In genomic region chr11:289706-290620, GRCh38 we compare ENCODE assay signal across 9 cellular contexts. TPM values are rescaled to one million over a fixed set of nuclear protein-coding genes. Genes with fewer than 3 reads are reported as not detected.
DNase-seq lines count a peak whose midpoint lies in the region; ATAC-seq and TF ChIP-seq lines count a peak whose summit lies in the region.
"Had no signal": no experiment of that assay in that cellular context is flagged by ENCODE, and none has a peak within 500 bp of the region (broad histone marks: within the 10 kb centered on the region; RNA-seq: fewer than 3 reads in every experiment).

No MANE protein-coding gene starts in this region.

- H2AFZ ChIP-seq in SK-N-SH (ENCODE audit: low read depth) = no peak overlapping the region

- DNase-seq in SK-N-SH = peak; percentile 37
- no peak for DNase-seq in activated T-helper 2 cell treated with anti-CD3 and anti-CD28 coated beads, Interferon-gamma antibody, Interleukin-2, Interleukin-4, amounts not matched to agents 10 μg/mL and 5 μg/mL and 100 μg/mL, durations not matched to agents 14 hours and 24 hours and 36 hours (ENCODE audit: low spot score)
- no peak for DNase-seq in ACHN
- DNase-seq in NCI-H510A (lab: John Stamatoyannopoulos, UW) = no peak

- H3K27ac ChIP-seq in SK-N-SH (ENCODE audit: low read depth in 2 of 2, low read length in 1 of 2) (no peak overlapping the region), iPS-20b (ENCODE audit: low read length) (no peak overlapping the region), subcutaneous abdominal adipose tissue (ENCODE audit: low read depth, low read length) (no peak overlapping the region)

- H3K27me3 ChIP-seq in SK-N-SH (ENCODE audit: insufficient read depth) = no peaks in the 10 kb centered on the region
- H3K27me3 ChIP-seq in iPS-20b (ENCODE audit: insufficient read depth, low read length) = peaks cover 19% of the 10 kb centered on the region
- H3K27me3 ChIP-seq in subcutaneous abdominal adipose tissue (ENCODE audit: control insufficient read depth in 5 of 5, insufficient read depth in 4 of 5, low read length in 5 of 5) = peaks cover 0 to 22% (median 7%) of the 10 kb centered on the region in 5 donors

- no peak for TF ChIP-seq CTCF in SK-N-SH (IDR thresholded peaks at IDR 0.05)

- POLR2A ChIA-PET in SK-N-SH (lab: Yijun Ruan, JAX) = no interaction called here

- in situ Hi-C loops in ACHN (cut with HindIII; ENCODE audit: low pct_ligation_motif_present, low pct_unique_long_range_greater_than_20kb, low sequenced_read_pairs) = no loop called here

- H3K9me3 ChIP-seq in SK-N-SH (no peaks in the 10 kb centered on the region), iPS-20b (ENCODE audit: insufficient read depth, low read depth, low read length) (no peaks in the 10 kb centered on the region), subcutaneous abdominal adipose tissue (ENCODE audit: control insufficient read depth in 5 of 5, low read length in 5 of 5) (no peaks in the 10 kb centered on the region)

- TF ChIP-seq EP300 in SK-N-SH (IDR thresholded peaks at IDR 0.05; ENCODE audit: borderline replicate concordance in 1 of 2, low read depth in 1 of 2, low read length in 1 of 2) = no peak

- H3K4me1 ChIP-seq in SK-N-SH (ENCODE audit: control insufficient read depth in 1 of 2, insufficient read depth in 2 of 2, low read depth in 1 of 2, low read length in 1 of 2) (peaks cover 0 to 9% of the 10 kb centered on the region in 2 experiments; a peak in 1 of 4 replicates), iPS-20b (ENCODE audit: insufficient read depth, low read length) (peaks cover 3% of the 10 kb centered on the region; the same call in 1 of the 2 replicates), subcutaneous abdominal adipose tissue (ENCODE audit: control insufficient read depth in 5 of 5, insufficient read depth in 5 of 5, low read length in 5 of 5) (peaks cover 0 to 20% (median 16%) of the 10 kb centered on the region in 5 donors)

- H3K9me2 ChIP-seq in SK-N-SH = no peaks in the 10 kb centered on the region

- no peaks in the 10 kb centered on the region for H3K9me3 Mint-ChIP-seq in activated T-helper 2 cell treated with anti-CD3 and anti-CD28 coated beads, Interferon-gamma antibody, Interleukin-2, Interleukin-4, amounts not matched to agents 10 μg/mL and 5 μg/mL and 100 μg/mL, durations not matched to agents 14 hours and 24 hours and 36 hours

- H3K4me3 ChIP-seq in SK-N-SH (ENCODE audit: low read depth in 2 of 2, low read length in 1 of 2) (peak overlapping the region; percentile 38 to 46; a peak in 3 of 4 replicates), iPS-20b (ENCODE audit: low read length) (peak overlapping the region; percentile 52; the same call in 1 of the 2 replicates), subcutaneous abdominal adipose tissue (ENCODE audit: low read depth in 1 of 5, low read length in 5 of 5) (peak overlapping the region in 3 of 5 donors; percentile 47 to 49 (median 49))

- no peaks in the 10 kb centered on the region for H3K79me2 ChIP-seq in SK-N-SH (ENCODE audit: insufficient read depth)

- peak overlapping the region; percentile 76 for H3K4me2 ChIP-seq in SK-N-SH

- H4K20me1 ChIP-seq in SK-N-SH (ENCODE audit: insufficient read depth) = no peaks in the 10 kb centered on the region

- intact Hi-C loops in activated T-helper 2 cell treated with anti-CD3 and anti-CD28 coated beads, Interferon-gamma antibody, Interleukin-2, Interleukin-4, amounts not matched to agents 10 μg/mL and 5 μg/mL and 100 μg/mL, durations not matched to agents 14 hours and 24 hours and 36 hours (cut with micrococcal nuclease) = no loop called here

- H3K36me3 ChIP-seq in SK-N-SH (replicated peaks in 1 of 2; ENCODE audit: control insufficient read depth in 1 of 2, insufficient read depth in 2 of 2, low read length in 1 of 2) (no peaks in the 10 kb centered on the region), iPS-20b (ENCODE audit: insufficient read depth, low read depth, low read length) (peaks cover 18% of the 10 kb centered on the region), subcutaneous abdominal adipose tissue (ENCODE audit: control insufficient read depth in 5 of 5, insufficient read depth in 5 of 5, low read length in 5 of 5) (peaks cover 0 to 40% (median 13%) of the 10 kb centered on the region in 5 donors)

- CTCF ChIA-PET in SK-N-SH (lab: Yijun Ruan, JAX) = interaction anchor here (1.0 to 1.5 kb wide), 4 partner anchors 15 to 28 kb away, joined by 3 to 5 read pairs (median 4); partner anchors contain the start of gene IFITM2

- TF ChIP-seq RAD21 in SK-N-SH (IDR thresholded peaks at IDR 0.05; ENCODE audit: low read length) = no peak

- peaks cover 18% of the 10 kb centered on the region for H3K4me1 Mint-ChIP-seq in activated T-helper 2 cell treated with anti-CD3 and anti-CD28 coated beads, Interferon-gamma antibody, Interleukin-2, Interleukin-4, amounts not matched to agents 10 μg/mL and 5 μg/mL and 100 μg/mL, durations not matched to agents 14 hours and 24 hours and 36 hours (ENCODE audit: low read depth)

- H3K27ac Mint-ChIP-seq in activated T-helper 2 cell treated with anti-CD3 and anti-CD28 coated beads, Interferon-gamma antibody, Interleukin-2, Interleukin-4, amounts not matched to agents 10 μg/mL and 5 μg/mL and 100 μg/mL, durations not matched to agents 14 hours and 24 hours and 36 hours = no peak overlapping the region

- ATAC-seq in SK-N-SH treated with all-trans-retinoic acid at 6 μM for 48 hours = no peak
- ATAC-seq in GM21528 (IDR thresholded peaks at IDR 0.05; ENCODE audit: low FRiP score, unreplicated experiment) = no peak

- H3K27me3 Mint-ChIP-seq in activated T-helper 2 cell treated with anti-CD3 and anti-CD28 coated beads, Interferon-gamma antibody, Interleukin-2, Interleukin-4, amounts not matched to agents 10 μg/mL and 5 μg/mL and 100 μg/mL, durations not matched to agents 14 hours and 24 hours and 36 hours (ENCODE audit: low read depth) = peaks cover 16% of the 10 kb centered on the region

- H3F3A ChIP-seq in SK-N-SH (replicated peaks; ENCODE audit: insufficient read depth) = no peaks in the 10 kb centered on the region

- H3K36me3 Mint-ChIP-seq in activated T-helper 2 cell treated with anti-CD3 and anti-CD28 coated beads, Interferon-gamma antibody, Interleukin-2, Interleukin-4, amounts not matched to agents 10 μg/mL and 5 μg/mL and 100 μg/mL, durations not matched to agents 14 hours and 24 hours and 36 hours (ENCODE audit: low read depth) = peaks cover 8% of the 10 kb centered on the region

- peak overlapping the region; percentile 66 for H3K4me3 Mint-ChIP-seq in activated T-helper 2 cell treated with anti-CD3 and anti-CD28 coated beads, Interferon-gamma antibody, Interleukin-2, Interleukin-4, amounts not matched to agents 10 μg/mL and 5 μg/mL and 100 μg/mL, durations not matched to agents 14 hours and 24 hours and 36 hours (ENCODE audit: low read depth)

- 96% methylated on average over 38 of the region's 48 CpGs for WGBS in SK-N-SH (ENCODE audit: low lambda C conversion rate)

- H3K9ac ChIP-seq in SK-N-SH (no peak overlapping the region), iPS-20b (ENCODE audit: low read depth, low read length) (peak overlapping the region; percentile 48; the same call in 1 of the 2 replicates), subcutaneous abdominal adipose tissue (ENCODE audit: low read length in 5 of 5) (peak overlapping the region in 2 of 5 donors; percentile 21 to 43)

TF ChIP-seq in SK-N-SH, 30 proteins besides CTCF, POLR2A, EP300 and RAD21 (continues in another document):
- TF ChIP-seq NFIC (IDR thresholded peaks at IDR 0.05; ENCODE audit: borderline replicate concordance) (no peak), GABPA (IDR thresholded peaks at IDR 0.05; ENCODE audit: low read depth) (no peak), RXRA (IDR thresholded peaks at IDR 0.05; ENCODE audit: borderline replicate concordance, low read depth) (no peak), MEF2A (IDR thresholded peaks at IDR 0.05; ENCODE audit: borderline replicate concordance, low read depth) (no peak), EZH2phosphoT487 (IDR thresholded peaks at IDR 0.05; ENCODE audit: borderline replicate concordance, low read depth) (no peak)

TF ChIP-seq in SK-N-SH treated with all-trans-retinoic acid at 6 μM for 48 hours, 23 proteins besides CTCF, POLR2A, EP300 and RAD21:
- TF ChIP-seq TOX (CRISPR knock-in tag; IDR thresholded peaks at IDR 0.05; ENCODE audit: borderline replicate concordance) = no peak

RNA-seq across cellular contexts. Expression of gene PGGHG, which starts 1.0 kb away (rescaled TPM):
- polyA plus RNA-seq in SK-N-SH (2012; rRNA removed) = 19.9 and 26.5 TPM in 2 replicates
- polyA plus RNA-seq in SK-N-SH (2012; cell fraction: cytosol; rRNA removed) = 1.5 and 2.6 TPM in 2 replicates
- polyA plus RNA-seq in SK-N-SH (2012; cell fraction: nucleus; rRNA removed) = 251 and 265 TPM in 2 replicates
- 62.0 and 62.8 TPM in 2 replicates for total RNA-seq in activated T-helper 2 cell treated with anti-CD3 and anti-CD28 coated beads, Interferon-gamma antibody, Interleukin-2, Interleukin-4, amounts not matched to agents 10 μg/mL and 5 μg/mL and 100 μg/mL, durations not matched to agents 14 hours and 24 hours and 36 hours

RNA-seq across cellular contexts. Expression of gene IFITM5, which starts 9.4 kb away (rescaled TPM):
- polyA plus RNA-seq in SK-N-SH (2012; rRNA removed) = not detected in 2 replicates
- not detected in 2 replicates for polyA plus RNA-seq in SK-N-SH (2012; cell fraction: cytosol; rRNA removed)
- polyA plus RNA-seq in SK-N-SH (2012; cell fraction: nucleus; rRNA removed) = not detected in 2 replicates
- not detected in 2 replicates for total RNA-seq in activated T-helper 2 cell treated with anti-CD3 and anti-CD28 coated beads, Interferon-gamma antibody, Interleukin-2, Interleukin-4, amounts not matched to agents 10 μg/mL and 5 μg/mL and 100 μg/mL, durations not matched to agents 14 hours and 24 hours and 36 hours
- total RNA-seq: H4 had no signal

RNA-seq across cellular contexts. Expression of gene NLRP6, which starts 11.8 kb away (rescaled TPM):
- not detected in 2 replicates for polyA plus RNA-seq in SK-N-SH (2012; rRNA removed)
- polyA plus RNA-seq in SK-N-SH (2012; cell fraction: cytosol; rRNA removed) = not detected in 2 replicates
- 0.05 TPM in 1 of 2 replicates, not detected in the other for polyA plus RNA-seq in SK-N-SH (2012; cell fraction: nucleus; rRNA removed)
- total RNA-seq in activated T-helper 2 cell treated with anti-CD3 and anti-CD28 coated beads, Interferon-gamma antibody, Interleukin-2, Interleukin-4, amounts not matched to agents 10 μg/mL and 5 μg/mL and 100 μg/mL, durations not matched to agents 14 hours and 24 hours and 36 hours = 0.97 and 1.1 TPM in 2 replicates
- total RNA-seq: H4 had no signal

RNA-seq across cellular contexts. Expression of gene IFITM2, which starts 17.7 kb away (rescaled TPM):
- 398 and 518 TPM in 2 replicates for polyA plus RNA-seq in SK-N-SH (2012; rRNA removed)
- polyA plus RNA-seq in SK-N-SH (2012; cell fraction: cytosol; rRNA removed) = 239 and 341 TPM in 2 replicates
- 92.5 and 106 TPM in 2 replicates for polyA plus RNA-seq in SK-N-SH (2012; cell fraction: nucleus; rRNA removed)
- 680 and 689 TPM in 2 replicates for total RNA-seq in activated T-helper 2 cell treated with anti-CD3 and anti-CD28 coated beads, Interferon-gamma antibody, Interleukin-2, Interleukin-4, amounts not matched to agents 10 μg/mL and 5 μg/mL and 100 μg/mL, durations not matched to agents 14 hours and 24 hours and 36 hours

RNA-seq across cellular contexts. Expression of gene IFITM1, which starts 23.9 kb away (rescaled TPM):
- 15.3 and 19.4 TPM in 2 replicates for polyA plus RNA-seq in SK-N-SH (2012; rRNA removed)
- 10.6 and 12.6 TPM in 2 replicates for polyA plus RNA-seq in SK-N-SH (2012; cell fraction: cytosol; rRNA removed)
- polyA plus RNA-seq in SK-N-SH (2012; cell fraction: nucleus; rRNA removed) = 4.7 and 8.8 TPM in 2 replicates
- total RNA-seq in activated T-helper 2 cell treated with anti-CD3 and anti-CD28 coated beads, Interferon-gamma antibody, Interleukin-2, Interleukin-4, amounts not matched to agents 10 μg/mL and 5 μg/mL and 100 μg/mL, durations not matched to agents 14 hours and 24 hours and 36 hours = 256 and 260 TPM in 2 replicates
